In genomic region chr2:73112026-73112912, GRCh38 we compare ENCODE assay signal across 8 cellular contexts. TPM values are rescaled to one million over a fixed set of nuclear protein-coding genes. Genes with fewer than 3 reads are reported as not detected.
DNase-seq lines count a peak whose midpoint lies in the region; ATAC-seq, FAIRE-seq and TF ChIP-seq lines count a peak whose summit lies in the region.

No MANE protein-coding gene starts in this region.

- no peaks in the 10 kb centered on the region for H3K36me3 ChIP-seq in BE2C
- H3K36me3 ChIP-seq in muscle layer of duodenum (ENCODE audit: control insufficient read depth in 1 of 2, insufficient read depth in 2 of 2, low read length in 2 of 2): peaks cover 0 to 3% of the 10 kb centered on the region in 2 donors
- no peaks in the 10 kb centered on the region for H3K36me3 ChIP-seq in urinary bladder (ENCODE audit: insufficient read depth)

- H3K27ac Mint-ChIP-seq in activated B cell treated with CpG ODN at 0.5 μM for 24 hours: peak overlapping the region; percentile 59

- H3K27me3 Mint-ChIP-seq in activated B cell treated with CpG ODN at 0.5 μM for 24 hours: no peaks in the 10 kb centered on the region

- no peak for TF ChIP-seq CTCF in BE2C (IDR thresholded peaks at IDR 0.05; ENCODE audit: low read depth, low read length)
- TF ChIP-seq CTCF in activated B cell treated with CpG ODN at 0.5 μM for 24 hours (IDR thresholded peaks at IDR 0.05): no peak
- TF ChIP-seq CTCF in epithelial cell of proximal tubule (conservative IDR thresholded peaks at IDR 0.05; ENCODE audit: low read depth, low read length): no peak

- H3K9me3 Mint-ChIP-seq in activated B cell treated with CpG ODN at 0.5 μM for 24 hours: no peaks in the 10 kb centered on the region

- CTCF ChIA-PET in activated B cell treated with CpG ODN at 0.5 μM for 24 hours (lab: Charles Lee): interaction anchor here (0.5 kb wide), 1 partner anchor 129 kb away, joined by 3 read pairs; no protein-coding TSS in a partner anchor

- POLR2A ChIA-PET in activated B cell treated with CpG ODN at 0.5 μM for 24 hours (lab: Charles Lee): interaction anchor here (0.6 to 1.5 kb wide), 4 partner anchors 12 to 181 kb away, joined by 3 to 7 read pairs (median 4); partner anchors contain the start of genes EGR4 and SFXN5

- WGBS in urinary bladder: 1% methylated on average over 88 of the region's 88 CpGs

- intact Hi-C loops in activated B cell treated with CpG ODN at 0.5 μM for 24 hours (cut with micrococcal nuclease): loop anchor here (2.0 to 5.0 kb wide), 7 partner anchors 65 to 1845 kb away; partner anchors contain the start of genes ALMS1, CCT7, EMX1 and FBXO41

- peaks cover 11% of the 10 kb centered on the region for H3K4me1 Mint-ChIP-seq in activated B cell treated with CpG ODN at 0.5 μM for 24 hours

- H3K4me3 ChIP-seq in BE2C (ENCODE audit: low read depth, low read length) (peak overlapping the region; percentile 50), epithelial cell of proximal tubule (ENCODE audit: low read depth, low read length) (peak overlapping the region; percentile 91), muscle layer of duodenum (ENCODE audit: low read depth in 1 of 2, low read length in 2 of 2) (peak overlapping the region; percentile 78 to 82), urinary bladder (ENCODE audit: low read depth, low read length) (peak overlapping the region; percentile 62)

- no peaks in the 10 kb centered on the region for H3K36me3 Mint-ChIP-seq in activated B cell treated with CpG ODN at 0.5 μM for 24 hours (ENCODE audit: low read depth)

- H3K9me3 ChIP-seq in BE2C (no peaks in the 10 kb centered on the region), muscle layer of duodenum (ENCODE audit: control insufficient read depth in 1 of 2, low read length in 2 of 2) (no peaks in the 10 kb centered on the region)

- peak overlapping the region; percentile 72 for H3K27ac ChIP-seq in muscle layer of duodenum (ENCODE audit: low read length)
- peak overlapping the region; percentile 79 for H3K27ac ChIP-seq in urinary bladder (ENCODE audit: low read depth)

- no peak for FAIRE-seq in GM19239 (lab: Jason Lieb, UNC)

- peak; percentile 17 for ATAC-seq in HG03520 (IDR thresholded peaks at IDR 0.05; ENCODE audit: unreplicated experiment)
- ATAC-seq in activated B cell treated with CpG ODN at 0.5 μM for 24 hours (ENCODE audit: low read depth): peak; percentile 26

- H3K27me3 ChIP-seq in BE2C: no peaks in the 10 kb centered on the region
- H3K27me3 ChIP-seq in muscle layer of duodenum (ENCODE audit: low read depth, low read length): no peaks in the 10 kb centered on the region

- H3K4me1 ChIP-seq in BE2C (no peaks in the 10 kb centered on the region), muscle layer of duodenum (ENCODE audit: control insufficient read depth in 1 of 2, insufficient read depth in 2 of 2, low read length in 2 of 2) (peaks cover 0 to 37% of the 10 kb centered on the region in 2 donors), urinary bladder (ENCODE audit: insufficient read depth) (no peaks in the 10 kb centered on the region)

- H3K4me3 Mint-ChIP-seq in activated B cell treated with CpG ODN at 0.5 μM for 24 hours: peak overlapping the region; percentile 77

- DNase-seq in BE2C (peak; percentile 22), GM19239 (ENCODE audit: insufficient read length, low spot score) (peak; percentile 29), activated B cell treated with CpG ODN at 0.5 μM for 24 hours (peak; percentile 35), epithelial cell of proximal tubule (ENCODE audit: low read depth) (no peak)
- no peak for DNase-seq in activated CD4-positive, CD25-positive, alpha-beta regulatory T cell treated with anti-CD3 and anti-CD28 coated beads, Interleukin-2, amount 50 U/mL, for 72 hours

RNA-seq across cellular contexts. Expression of gene RAB11FIP5, which starts 0.5 kb away (rescaled TPM):
- polyA plus RNA-seq in BE2C (2012; ENCODE audit: insufficient read depth, insufficient read length, low read depth): 7.8 TPM
- total RNA-seq in activated B cell treated with CpG ODN at 0.5 μM for 24 hours: 3.2 and 3.5 TPM in 2 replicates
- total RNA-seq in epithelial cell of proximal tubule: 26.4 and 27.7 TPM in 2 replicates
- 13.4 TPM for total RNA-seq in urinary bladder
- polyA plus RNA-seq in urinary bladder: 22.6 TPM

RNA-seq across cellular contexts. Expression of gene SFXN5, which starts 40.8 kb away (rescaled TPM):
- polyA plus RNA-seq in BE2C (2012; ENCODE audit: insufficient read depth, insufficient read length, low read depth): 5.6 TPM
- total RNA-seq in activated B cell treated with CpG ODN at 0.5 μM for 24 hours: 10.2 and 13.9 TPM in 2 replicates
- 8.4 and 9.4 TPM in 2 replicates for total RNA-seq in epithelial cell of proximal tubule
- total RNA-seq in urinary bladder: 11.8 TPM
- 9.2 TPM for polyA plus RNA-seq in urinary bladder

Comparison
In these comparisons a context has a peak if more than half of its experiments do, and no peak if none do; other contexts are left out.
1. DNase-seq: peak in BE2C (single experiment), GM19239 (single experiment) and activated B cell treated with CpG ODN at 0.5 μM for 24 hours (single experiment); none in epithelial cell of proximal tubule (single experiment) and activated CD4-positive, CD25-positive, alpha-beta regulatory T cell treated with anti-CD3 and anti-CD28 coated beads, Interleukin-2, amount 50 U/mL, for 72 hours (single experiment).
2. Peak in every context shown above with its lines, with median percentiles within 50 percentile points of each other: H3K4me3 ChIP-seq.